13 cellular contexts compared by ENCODE assay signal in the genomic region with DNA sequence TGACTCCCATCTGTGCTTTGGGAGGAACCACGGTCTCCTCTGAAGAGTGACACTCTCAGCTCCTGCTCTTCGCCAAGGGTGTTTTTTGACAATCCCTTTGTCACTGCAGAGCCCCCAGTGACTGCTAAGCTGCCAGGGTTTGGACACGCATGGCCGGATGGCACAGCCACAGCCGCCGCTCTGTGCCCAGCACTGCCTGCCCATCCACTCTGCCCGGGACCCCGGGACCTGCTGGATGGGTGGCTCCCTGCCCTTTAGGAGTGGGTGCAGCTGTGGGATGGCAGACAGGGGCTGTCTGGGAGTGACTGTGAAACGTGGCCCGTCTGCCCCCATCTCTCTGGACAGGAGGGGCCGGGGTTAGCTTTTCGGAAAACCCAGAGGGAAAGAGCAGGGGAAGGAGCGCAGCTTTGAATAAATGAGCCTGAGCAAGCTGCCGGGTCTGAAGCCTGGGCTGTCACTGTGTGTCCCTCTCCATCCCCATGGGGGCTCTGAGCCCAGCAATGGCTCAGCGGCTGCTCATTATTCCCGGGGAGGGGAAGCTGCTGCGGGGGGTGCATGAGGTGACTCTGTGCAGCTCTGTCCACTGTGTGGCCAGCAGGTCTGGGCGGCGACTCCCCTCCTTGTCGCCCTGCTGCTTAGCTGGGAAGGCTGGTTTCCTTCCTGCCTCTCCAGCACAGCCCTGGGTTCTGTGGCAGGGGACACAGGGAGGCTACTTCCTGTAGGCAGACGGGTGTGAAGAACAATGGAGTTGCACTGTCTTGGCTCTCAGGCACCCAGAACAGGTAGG.
DNase-seq lines count a peak whose midpoint lies in the region; ATAC-seq and TF ChIP-seq lines count a peak whose summit lies in the region.
"Had no signal": no experiment of that assay in that cellular context is flagged by ENCODE, and none has a peak within 500 bp of the region (broad histone marks: within the 10 kb centered on the region; RNA-seq: fewer than 3 reads in every experiment).

No MANE protein-coding gene starts in this region.

- peaks cover 22% of the 10 kb centered on the region for H3K27me3 Mint-ChIP-seq in type B pancreatic cell

- peaks cover 22% of the 10 kb centered on the region for H3K36me3 Mint-ChIP-seq in type B pancreatic cell

- no peak overlapping the region for H3K4me2 ChIP-seq in SK-N-SH
- H3K4me2 ChIP-seq: smooth muscle cell had no signal

- no peak for ATAC-seq in SK-N-SH treated with all-trans-retinoic acid at 6 μM for 48 hours
- no peak for ATAC-seq in HG02981 (IDR thresholded peaks at IDR 0.05; ENCODE audit: unreplicated experiment)
- ATAC-seq: foreskin keratinocyte had no signal

- H3K9me3 ChIP-seq in SK-N-SH, result no peaks in the 10 kb centered on the region; the same call in 1 of the 2 replicates
- no peaks in the 10 kb centered on the region for H3K9me3 ChIP-seq in WERI-Rb-1 (ENCODE audit: severe bottlenecking)
- H3K9me3 ChIP-seq in subcutaneous abdominal adipose tissue (ENCODE audit: control insufficient read depth in 5 of 5, low read length in 5 of 5), result peaks cover 0 to 3% (median 0%) of the 10 kb centered on the region in 5 donors
- H3K9me3 ChIP-seq: suprapubic skin had no signal

- H3K36me3 ChIP-seq in SK-N-SH (replicated peaks in 1 of 2; ENCODE audit: control insufficient read depth in 1 of 2, insufficient read depth in 2 of 2, low read length in 1 of 2), result peaks cover 0 to 19% of the 10 kb centered on the region in 2 experiments
- H3K36me3 ChIP-seq in WERI-Rb-1, result no peaks in the 10 kb centered on the region
- peaks cover 0 to 14% (median 4%) of the 10 kb centered on the region in 5 donors for H3K36me3 ChIP-seq in subcutaneous abdominal adipose tissue (ENCODE audit: control insufficient read depth in 5 of 5, insufficient read depth in 5 of 5, low read length in 5 of 5)
- H3K36me3 ChIP-seq: suprapubic skin had no signal

- peaks cover 28% of the 10 kb centered on the region for H4K20me1 ChIP-seq in SK-N-SH (ENCODE audit: insufficient read depth)

- 86% methylated on average over 13 of the region's 21 CpGs for WGBS in SK-N-SH (ENCODE audit: low lambda C conversion rate)

- H2AFZ ChIP-seq in SK-N-SH (ENCODE audit: low read depth), result no peak overlapping the region

- H3K27me3 ChIP-seq in SK-N-SH (ENCODE audit: insufficient read depth) (no peaks in the 10 kb centered on the region), WERI-Rb-1 (ENCODE audit: insufficient read depth, low read depth, severe bottlenecking) (no peaks in the 10 kb centered on the region), subcutaneous abdominal adipose tissue (ENCODE audit: control insufficient read depth in 5 of 5, insufficient read depth in 4 of 5, low read length in 5 of 5) (no peaks in the 10 kb centered on the region)
- H3K27me3 ChIP-seq: foreskin keratinocyte had no signal

- no peak overlapping the region for H3K4me3 ChIP-seq in SK-N-SH (ENCODE audit: low read depth in 2 of 2, low read length in 1 of 2)
- no peak overlapping the region for H3K4me3 ChIP-seq in WERI-Rb-1 (ENCODE audit: low read depth, low read length)
- H3K4me3 ChIP-seq in subcutaneous abdominal adipose tissue (ENCODE audit: low read depth in 1 of 5, low read length in 5 of 5), result peak overlapping the region in 3 of 5 donors; percentile 17 to 38 (median 26)
- H3K4me3 ChIP-seq: smooth muscle cell, suprapubic skin had no signal

- no peak overlapping the region for H3K9ac ChIP-seq in SK-N-SH
- H3K9ac ChIP-seq in subcutaneous abdominal adipose tissue (ENCODE audit: low read length in 5 of 5), result peak overlapping the region in 2 of 5 donors; percentile 29 to 40

- intact Hi-C loops in posterior cingulate gyrus (cut with DNase I), result no loop called here

- H3K27ac ChIP-seq in SK-N-SH (ENCODE audit: low read depth in 2 of 2, low read length in 1 of 2), result no peak overlapping the region
- no peak overlapping the region for H3K27ac ChIP-seq in WERI-Rb-1
- peak overlapping the region; percentile 60 for H3K27ac ChIP-seq in subcutaneous abdominal adipose tissue (ENCODE audit: low read depth, low read length)
- H3K27ac ChIP-seq: foreskin keratinocyte, suprapubic skin had no signal

- H3K4me1 Mint-ChIP-seq in type B pancreatic cell (ENCODE audit: unreplicated experiment), result peaks cover 20% of the 10 kb centered on the region

- no peaks in the 10 kb centered on the region for H3K9me2 ChIP-seq in SK-N-SH

- CTCF ChIA-PET in SK-N-SH (lab: Yijun Ruan, JAX), result interaction anchor here (0.6 kb wide), 1 partner anchor 66 kb away, joined by 3 read pairs; no protein-coding TSS in a partner anchor

- no peak for TF ChIP-seq RAD21 in SK-N-SH (IDR thresholded peaks at IDR 0.05; ENCODE audit: low read length)

- peaks cover 4% of the 10 kb centered on the region for H3K9me3 Mint-ChIP-seq in type B pancreatic cell

- H3K4me3 Mint-ChIP-seq in type B pancreatic cell, result no peak overlapping the region

- TF ChIP-seq CTCF in SK-N-SH (IDR thresholded peaks at IDR 0.05) (no peak), WERI-Rb-1 (IDR thresholded peaks at IDR 0.05; ENCODE audit: low read depth, low read length) (no peak), type B pancreatic cell (conservative IDR thresholded peaks at IDR 0.05) (no peak)

- no peak overlapping the region for H3K27ac Mint-ChIP-seq in type B pancreatic cell

- H3K79me2 ChIP-seq in SK-N-SH (ENCODE audit: insufficient read depth), result peaks cover 88% of the 10 kb centered on the region

- peaks cover 0 to 18% of the 10 kb centered on the region in 2 experiments; a peak in 1 of 4 replicates for H3K4me1 ChIP-seq in SK-N-SH (ENCODE audit: control insufficient read depth in 1 of 2, insufficient read depth in 2 of 2, low read depth in 1 of 2, low read length in 1 of 2)
- peaks cover 0 to 49% (median 35%) of the 10 kb centered on the region in 5 donors for H3K4me1 ChIP-seq in subcutaneous abdominal adipose tissue (ENCODE audit: control insufficient read depth in 5 of 5, insufficient read depth in 5 of 5, low read length in 5 of 5)
- H3K4me1 ChIP-seq: foreskin keratinocyte had no signal

- no peak for TF ChIP-seq EP300 in SK-N-SH (IDR thresholded peaks at IDR 0.05; ENCODE audit: borderline replicate concordance in 1 of 2, low read depth in 1 of 2, low read length in 1 of 2)

- DNase-seq in SK-N-SH (peak; percentile 34), WERI-Rb-1 (peak; percentile 7), islet precursor cell (peak; percentile 63), posterior cingulate gyrus (no peak), type B pancreatic cell (ENCODE audit: extremely low spot score, unreplicated experiment) (no peak)
- DNase-seq: Calu3, foreskin keratinocyte, NCI-H2227 treated with DMSO at 0.1 percent for 48 hours had no signal

- peaks cover 30% of the 10 kb centered on the region for H3F3A ChIP-seq in SK-N-SH (replicated peaks; ENCODE audit: insufficient read depth)

- POLR2A ChIA-PET in SK-N-SH (lab: Yijun Ruan, JAX), result no interaction called here

TF ChIP-seq in SK-N-SH, 30 proteins besides CTCF, POLR2A, EP300 and RAD21 (continues in another document):
- no peak for TF ChIP-seq MEF2A (IDR thresholded peaks at IDR 0.05; ENCODE audit: borderline replicate concordance, low read depth)
- no peak for TF ChIP-seq CHD2 (IDR thresholded peaks at IDR 0.05; ENCODE audit: low read length, partially characterized antibody)
- TF ChIP-seq, protein P1, sequence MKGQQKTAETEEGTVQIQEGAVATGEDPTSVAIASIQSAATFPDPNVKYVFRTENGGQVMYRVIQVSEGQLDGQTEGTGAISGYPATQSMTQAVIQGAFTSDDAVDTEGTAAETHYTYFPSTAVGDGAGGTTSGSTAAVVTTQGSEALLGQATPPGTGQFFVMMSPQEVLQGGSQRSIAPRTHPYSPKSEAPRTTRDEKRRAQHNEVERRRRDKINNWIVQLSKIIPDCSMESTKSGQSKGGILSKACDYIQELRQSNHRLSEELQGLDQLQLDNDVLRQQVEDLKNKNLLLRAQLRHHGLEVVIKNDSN (IDR thresholded peaks at IDR 0.05; ENCODE audit: borderline replicate concordance, low read depth), result no peak
- no peak for TF ChIP-seq SIN3A (IDR thresholded peaks at IDR 0.05; ENCODE audit: borderline replicate concordance, low read depth, low read length)
- TF ChIP-seq TEAD4 (IDR thresholded peaks at IDR 0.05; ENCODE audit: borderline replicate concordance, insufficient read depth), result no peak
- TF ChIP-seq, protein P2, sequence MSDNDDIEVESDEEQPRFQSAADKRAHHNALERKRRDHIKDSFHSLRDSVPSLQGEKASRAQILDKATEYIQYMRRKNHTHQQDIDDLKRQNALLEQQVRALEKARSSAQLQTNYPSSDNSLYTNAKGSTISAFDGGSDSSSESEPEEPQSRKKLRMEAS (IDR thresholded peaks at IDR 0.05; ENCODE audit: low read depth), result no peak
- TF ChIP-seq TCF12 (IDR thresholded peaks at IDR 0.05), result no peak

TF ChIP-seq in SK-N-SH treated with all-trans-retinoic acid at 6 μM for 48 hours, 23 proteins besides CTCF, POLR2A, EP300 and RAD21 (continues in another document):
- TF ChIP-seq, protein P3, sequence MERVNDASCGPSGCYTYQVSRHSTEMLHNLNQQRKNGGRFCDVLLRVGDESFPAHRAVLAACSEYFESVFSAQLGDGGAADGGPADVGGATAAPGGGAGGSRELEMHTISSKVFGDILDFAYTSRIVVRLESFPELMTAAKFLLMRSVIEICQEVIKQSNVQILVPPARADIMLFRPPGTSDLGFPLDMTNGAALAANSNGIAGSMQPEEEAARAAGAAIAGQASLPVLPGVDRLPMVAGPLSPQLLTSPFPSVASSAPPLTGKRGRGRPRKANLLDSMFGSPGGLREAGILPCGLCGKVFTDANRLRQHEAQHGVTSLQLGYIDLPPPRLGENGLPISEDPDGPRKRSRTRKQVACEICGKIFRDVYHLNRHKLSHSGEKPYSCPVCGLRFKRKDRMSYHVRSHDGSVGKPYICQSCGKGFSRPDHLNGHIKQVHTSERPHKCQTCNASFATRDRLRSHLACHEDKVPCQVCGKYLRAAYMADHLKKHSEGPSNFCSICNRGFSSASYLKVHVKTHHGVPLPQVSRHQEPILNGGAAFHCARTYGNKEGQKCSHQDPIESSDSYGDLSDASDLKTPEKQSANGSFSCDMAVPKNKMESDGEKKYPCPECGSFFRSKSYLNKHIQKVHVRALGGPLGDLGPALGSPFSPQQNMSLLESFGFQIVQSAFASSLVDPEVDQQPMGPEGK (CRISPR knock-in tag; IDR thresholded peaks at IDR 0.05; ENCODE audit: borderline replicate concordance), result no peak
- TF ChIP-seq PPARA (CRISPR knock-in tag; IDR thresholded peaks at IDR 0.05; ENCODE audit: borderline replicate concordance) (no peak), TOX (CRISPR knock-in tag; IDR thresholded peaks at IDR 0.05; ENCODE audit: borderline replicate concordance) (no peak), ZNF565 (CRISPR knock-in tag; conservative IDR thresholded peaks at IDR 0.05; ENCODE audit: low read depth) (no peak), ZNF70 (CRISPR knock-in tag; IDR thresholded peaks at IDR 0.05) (no peak), ZFP3 (CRISPR knock-in tag; IDR thresholded peaks at IDR 0.05) (no peak), SNAI2 (CRISPR knock-in tag; IDR thresholded peaks at IDR 0.05) (no peak), OSR1 (CRISPR knock-in tag; IDR thresholded peaks at IDR 0.05) (no peak)

Comparison
In these comparisons a context has a peak if more than half of its experiments do, and no peak if none do; other contexts are left out.
1. DNase-seq: peak in SK-N-SH (single experiment), WERI-Rb-1 (single experiment) and islet precursor cell (single experiment); none in posterior cingulate gyrus (0 of 10) and type B pancreatic cell (single experiment).
2. H3K4me3 ChIP-seq: peak in subcutaneous abdominal adipose tissue (3 of 5); none in SK-N-SH (0 of 2) and WERI-Rb-1 (single experiment).